11 cellular contexts compared by ENCODE assay signal in genomic region chr1:222522105-222522915, GRCh38. TPM values are rescaled to one million over a fixed set of nuclear protein-coding genes. Genes with fewer than 3 reads are reported as not detected.
"Had no signal": no experiment of that assay in that cellular context is flagged by ENCODE, and none has a peak within 500 bp of the region (broad histone marks: within the 10 kb centered on the region; RNA-seq: fewer than 3 reads in every experiment).

No MANE protein-coding gene starts in this region.

- H3K4me1 ChIP-seq: gastroesophageal sphincter, lower lobe of right lung, uterus had no signal

- H3K9me3 ChIP-seq: gastroesophageal sphincter, lower lobe of right lung, uterus had no signal

- H3K27me3 ChIP-seq: gastroesophageal sphincter, uterus had no signal

- H3K27ac ChIP-seq: gastroesophageal sphincter, lower lobe of right lung, skin epidermis, uterus had no signal

- H3K4me1 Mint-ChIP-seq: activated CD4-positive, alpha-beta T cell treated with anti-CD3 and anti-CD28 coated beads, Interleukin-2, amount 10 ng/mL, durations not matched to agents 7 days and 5 days; activated naive CD4-positive, alpha-beta T cell treated with anti-CD3 and anti-CD28 coated beads, Interleukin-2, amount 50 U/mL, for 24 hours; brain had no signal

- H3K4me3 ChIP-seq: gastroesophageal sphincter, lower lobe of right lung, skin epidermis, uterus had no signal

- H3K4me3 Mint-ChIP-seq: activated B cell treated with CpG ODN at 0.5 μM for 24 hours; activated CD4-positive, alpha-beta T cell treated with anti-CD3 and anti-CD28 coated beads, Interleukin-2, amount 10 ng/mL, durations not matched to agents 7 days and 5 days; activated naive CD4-positive, alpha-beta T cell treated with anti-CD3 and anti-CD28 coated beads, Interleukin-2, amount 50 U/mL, for 24 hours; brain; naive B cell had no signal

- H3K36me3 Mint-ChIP-seq: brain had no signal

- H3K27ac Mint-ChIP-seq: activated B cell treated with CpG ODN at 0.5 μM for 24 hours; activated CD4-positive, alpha-beta T cell treated with anti-CD3 and anti-CD28 coated beads, Interleukin-2, amount 10 ng/mL, durations not matched to agents 7 days and 5 days; activated naive CD4-positive, alpha-beta T cell treated with anti-CD3 and anti-CD28 coated beads, Interleukin-2, amount 50 U/mL, for 24 hours; brain had no signal

- H3K36me3 ChIP-seq: gastroesophageal sphincter, lower lobe of right lung, uterus had no signal

- H3K9me3 Mint-ChIP-seq: brain had no signal

- DNase-seq: activated B cell treated with CpG ODN at 0.5 μM for 24 hours; activated CD4-positive, alpha-beta T cell treated with anti-CD3 and anti-CD28 coated beads, Interleukin-2, amount 10 ng/mL, durations not matched to agents 7 days and 5 days; amniotic stem cell; lower lobe of right lung; midbrain; naive B cell; uterus had no signal

RNA-seq across cellular contexts. Expression of gene HHIPL2, which starts 25.6 kb away (rescaled TPM):
- total RNA-seq: gastroesophageal sphincter had no signal
